In the genomic region with DNA sequence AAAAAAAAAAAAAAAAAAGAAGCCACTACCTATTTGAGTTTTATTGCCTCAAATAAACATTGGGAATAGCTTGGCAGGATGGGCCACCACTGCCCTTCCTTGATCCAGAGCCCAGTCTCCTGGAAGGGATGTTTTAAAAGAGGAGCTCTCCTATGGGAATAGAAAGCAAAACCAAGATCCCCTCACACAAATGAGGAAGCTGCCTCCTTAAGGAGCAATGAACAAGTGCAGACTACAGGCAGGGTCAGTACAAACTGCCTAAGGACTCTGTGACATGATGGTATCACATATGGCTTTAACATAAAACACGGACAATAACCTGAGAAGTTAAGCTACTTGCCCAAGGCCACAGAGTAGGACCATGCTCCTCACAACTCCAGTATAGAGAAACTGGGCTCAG, we compare ENCODE assay signal across 21 cellular contexts.
DNase-seq lines count a peak whose midpoint lies in the region; ATAC-seq, FAIRE-seq and TF ChIP-seq lines count a peak whose summit lies in the region.
"Had no signal": no experiment of that assay in that cellular context is flagged by ENCODE, and none has a peak within 500 bp of the region (broad histone marks: within the 10 kb centered on the region; RNA-seq: fewer than 3 reads in every experiment).

No MANE protein-coding gene starts in this region.

- in situ Hi-C loops in K562 (cut with MboI) = no loop called here

- no peaks in the 10 kb centered on the region for H3K9me1 ChIP-seq in K562 (ENCODE audit: control insufficient read depth, insufficient read depth, low read length)

- no peak for TF ChIP-seq RAD21 in K562 (CRISPR knock-in tag; conservative IDR thresholded peaks at IDR 0.05 in 1 of 2, IDR thresholded peaks at IDR 0.05 in 1 of 2)

- no TSS peak for BruUV-seq in K562 (replicated peaks; lab: Mats Ljungman, UMichigan)

- WGBS in K562 (ENCODE audit: insufficient coverage, low coverage, missing lambda C conversion rate) = 0% methylated on average over 1 of the region's 1 CpG

- no peak overlapping the region for H3K9ac ChIP-seq in K562 (ENCODE audit: insufficient read depth in 1 of 2, low read depth in 2 of 2, low read length in 2 of 2)
- H3K9ac ChIP-seq: KMS-11 had no signal

- no peak for TF ChIP-seq POLR2A in K562 (conservative IDR thresholded peaks at IDR 0.05)

- H3K79me2 ChIP-seq in K562 (ENCODE audit: control insufficient read depth, insufficient read depth, low read length) = no peaks in the 10 kb centered on the region

- H2AFZ ChIP-seq in K562 (ENCODE audit: low read depth, low read length) = no peak overlapping the region

- H3K4me3 ChIP-seq in K562 = no peak overlapping the region
- H3K4me3 ChIP-seq: A549, MG63, SK-N-MC had no signal

- H3K4me2 ChIP-seq in K562 (ENCODE audit: insufficient read depth, low read length) = no peak overlapping the region
- H3K4me2 ChIP-seq: A549, KMS-11 had no signal

- no peaks in the 10 kb centered on the region for H3K36me3 ChIP-seq in K562 (ENCODE audit: control insufficient read depth, insufficient read depth, low read length)
- H3K36me3 ChIP-seq: MG63 had no signal

- intact Hi-C loops in K562 (cut with micrococcal nuclease) = no loop called here

- no peaks in the 10 kb centered on the region; a peak in 1 of 5 replicates for H3K4me1 ChIP-seq in K562 (replicated peaks in 1 of 2; ENCODE audit: control insufficient read depth in 2 of 2, insufficient read depth in 2 of 2, low read length in 2 of 2)

- H3K9me3 ChIP-seq in K562 (replicated peaks; ENCODE audit: control insufficient read depth, insufficient read depth, low read depth, low read length) = no peaks in the 10 kb centered on the region
- H3K9me3 ChIP-seq: A549, MG63 had no signal

- no peak for TF ChIP-seq EP300 in K562 (IDR thresholded peaks at IDR 0.05; ENCODE audit: low read length)

- no peak for FAIRE-seq in K562 (lab: Jason Lieb, UNC)
- FAIRE-seq: A549, RCC 7860 had no signal

- DNase-seq in CD1c-positive myeloid dendritic cell (ENCODE audit: extremely low spot score) (peak; percentile 42), Kasumi-1 (lab: John Stamatoyannopoulos, UW) (peak; percentile 29 to 41), OCI-M1 (lab: John Stamatoyannopoulos, UW) (peak; percentile 62), K562 (ENCODE audit: extremely low read depth in 1 of 4, low spot score in 3 of 4) (no peak), medulla oblongata (ENCODE audit: extremely low spot score) (no peak), iPS-NIHi7 (ENCODE audit: extremely low spot score) (no peak)
- no peak for DNase-seq in activated naive CD4-positive, alpha-beta T cell treated with Interleukin-2 at 50 U/mL for 16 hours
- DNase-seq: C1 segment of cervical spinal cord; MG63; NCI-H1417; NCI-H1930; NCI-H446; NK-92 treated with Interleukin-12 subunit alpha and Interleukin-12 subunit beta, amount 100 ng/mL, for 24 hours; Right ventricle myocardium superior; T-helper 1 cell had no signal

- H4K20me1 ChIP-seq in K562 (replicated peaks; ENCODE audit: control insufficient read depth, insufficient read depth, low read length) = no peaks in the 10 kb centered on the region; the same call in 1 of the 2 replicates

- H3K27ac ChIP-seq in K562 (ENCODE audit: extremely low read depth, low read depth, low read length) = no peak overlapping the region
- H3K27ac ChIP-seq: A549, KMS-11, SK-N-MC had no signal

- POLR2A ChIA-PET in K562 (lab: Yijun Ruan, JAX) = interaction anchor here (0.6 to 0.9 kb wide), 3 partner anchors 22 to 139 kb away, joined by 3 to 5 read pairs (median 4); no protein-coding TSS in a partner anchor

- CTCF ChIA-PET in K562 (lab: Yijun Ruan, JAX; ENCODE audit: low intra/inter-chr PET ratio) = no interaction called here

- H3K27me3 ChIP-seq in K562 (ENCODE audit: control insufficient read depth in 2 of 2, insufficient read depth in 2 of 2, low read length in 2 of 2) = peaks cover 37 to 39% of the 10 kb centered on the region in 2 experiments
- H3K27me3 ChIP-seq: MG63 had no signal

- ATAC-seq in K562 = peak; percentile 26; the same call in 2 of the 3 replicates
- ATAC-seq in HG02623 (IDR thresholded peaks at IDR 0.05; ENCODE audit: unreplicated experiment) = no peak
- ATAC-seq: HCT116 had no signal

- TF ChIP-seq CTCF in K562 (IDR thresholded peaks at IDR 0.05 in 2 of 3, conservative IDR thresholded peaks at IDR 0.05 in 1 of 3; ENCODE audit: insufficient read depth in 2 of 3, low read depth in 1 of 3, low read length in 3 of 3) = 0 out of 6 replicates have a peak, but pooled peaks of 1 of the 3 experiments have one; percentile 5

TF ChIP-seq in K562, 482 proteins besides CTCF, POLR2A, EP300 and RAD21:
- TF ChIP-seq, protein P1, sequence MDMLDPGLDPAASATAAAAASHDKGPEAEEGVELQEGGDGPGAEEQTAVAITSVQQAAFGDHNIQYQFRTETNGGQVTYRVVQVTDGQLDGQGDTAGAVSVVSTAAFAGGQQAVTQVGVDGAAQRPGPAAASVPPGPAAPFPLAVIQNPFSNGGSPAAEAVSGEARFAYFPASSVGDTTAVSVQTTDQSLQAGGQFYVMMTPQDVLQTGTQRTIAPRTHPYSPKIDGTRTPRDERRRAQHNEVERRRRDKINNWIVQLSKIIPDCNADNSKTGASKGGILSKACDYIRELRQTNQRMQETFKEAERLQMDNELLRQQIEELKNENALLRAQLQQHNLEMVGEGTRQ (CRISPR knock-in tag; IDR thresholded peaks at IDR 0.05) = no peak
- no peak for TF ChIP-seq GABPB1 (CRISPR knock-in tag; IDR thresholded peaks at IDR 0.05)
- no peak for TF ChIP-seq ZSCAN29 (IDR thresholded peaks at IDR 0.05)

Comparison
In these comparisons a context has a peak if more than half of its experiments do, and no peak if none do; other contexts are left out.
1. DNase-seq: peak in CD1c-positive myeloid dendritic cell (single experiment), Kasumi-1 (2 of 2) and OCI-M1 (single experiment); none in K562 (0 of 4), medulla oblongata (single experiment), iPS-NIHi7 (single experiment) and activated naive CD4-positive, alpha-beta T cell treated with Interleukin-2 at 50 U/mL for 16 hours (single experiment).